1 cellular context compared by ENCODE assay signal in the genomic region with DNA sequence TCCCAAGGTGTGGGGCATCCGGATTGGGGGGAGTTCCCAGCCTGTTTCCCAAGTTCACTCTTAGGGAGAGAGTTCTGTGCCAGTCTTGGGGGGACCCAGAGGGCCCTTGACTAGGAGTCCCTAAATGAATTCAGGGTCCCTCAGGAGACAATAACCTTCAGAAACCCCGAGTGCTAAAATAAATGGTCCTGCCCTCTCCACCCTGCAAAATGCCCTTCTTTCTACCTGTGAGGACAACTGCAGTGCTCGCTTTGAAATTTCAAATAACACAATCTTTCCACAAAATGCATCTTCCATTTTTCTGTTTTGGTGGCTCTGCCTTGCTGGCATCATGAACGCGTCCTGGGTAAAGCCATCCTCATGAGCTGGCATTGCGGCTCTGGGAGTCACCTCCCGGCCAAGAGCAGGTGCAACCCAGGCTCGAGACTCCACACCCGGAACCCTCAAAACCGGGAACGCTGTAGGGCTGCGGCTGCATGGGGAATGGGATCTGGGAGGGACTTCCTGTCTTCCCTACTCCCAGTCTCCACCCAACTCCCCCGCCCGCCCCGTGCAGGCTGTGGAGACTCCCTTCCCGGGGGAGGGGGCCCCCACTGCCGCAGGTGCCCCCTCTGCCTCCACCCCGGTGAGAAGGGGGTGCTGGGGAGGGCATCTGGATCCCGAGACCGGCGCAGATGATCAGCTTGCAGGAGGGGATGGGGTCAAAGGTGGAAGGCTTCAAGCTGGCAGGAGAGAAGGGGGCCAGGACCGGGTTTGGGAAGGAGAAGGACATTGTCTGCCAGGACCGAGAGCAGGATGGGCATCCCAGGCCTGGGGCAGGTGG.
TF ChIP-seq lines count a peak whose summit lies in the region.

Gene ZNF205 (plus strand): TSS at position 529 of the 823 bp plus-strand sequence. CDS start 845 bp downstream, outside the sequence.

TF ChIP-seq in HepG2, 621 proteins besides CTCF, POLR2A, EP300 and RAD21 (continued from another document):
- TF ChIP-seq, protein P1, sequence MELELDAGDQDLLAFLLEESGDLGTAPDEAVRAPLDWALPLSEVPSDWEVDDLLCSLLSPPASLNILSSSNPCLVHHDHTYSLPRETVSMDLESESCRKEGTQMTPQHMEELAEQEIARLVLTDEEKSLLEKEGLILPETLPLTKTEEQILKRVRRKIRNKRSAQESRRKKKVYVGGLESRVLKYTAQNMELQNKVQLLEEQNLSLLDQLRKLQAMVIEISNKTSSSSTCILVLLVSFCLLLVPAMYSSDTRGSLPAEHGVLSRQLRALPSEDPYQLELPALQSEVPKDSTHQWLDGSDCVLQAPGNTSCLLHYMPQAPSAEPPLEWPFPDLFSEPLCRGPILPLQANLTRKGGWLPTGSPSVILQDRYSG (CRISPR knock-in tag; IDR thresholded peaks at IDR 0.05), result peak; percentile 25; the same call in 1 of the 2 replicates
- no peak for TF ChIP-seq HIC2 (CRISPR knock-in tag; IDR thresholded peaks at IDR 0.05; ENCODE audit: low read depth)
- TF ChIP-seq ZNF552 (CRISPR knock-in tag; IDR thresholded peaks at IDR 0.05; ENCODE audit: borderline replicate concordance), result no peak
- TF ChIP-seq, protein P2, sequence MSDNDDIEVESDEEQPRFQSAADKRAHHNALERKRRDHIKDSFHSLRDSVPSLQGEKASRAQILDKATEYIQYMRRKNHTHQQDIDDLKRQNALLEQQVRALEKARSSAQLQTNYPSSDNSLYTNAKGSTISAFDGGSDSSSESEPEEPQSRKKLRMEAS (IDR thresholded peaks at IDR 0.05), result peak; percentile 82; the same call in 1 of the 2 replicates
- no peak for TF ChIP-seq NFRKB (IDR thresholded peaks at IDR 0.05)
- TF ChIP-seq ZNF816 (CRISPR knock-in tag; IDR thresholded peaks at IDR 0.05; ENCODE audit: borderline replicate concordance), result 0 out of 2 replicates have a peak, but pooled peaks have one; percentile 43
- peak; percentile 74 for TF ChIP-seq GATAD2A (CRISPR knock-in tag; IDR thresholded peaks at IDR 0.05)
- no peak for TF ChIP-seq ZXDC (CRISPR knock-in tag; IDR thresholded peaks at IDR 0.05)
- peak; percentile 54; the same call in 1 of the 2 replicates for TF ChIP-seq HOXA5 (CRISPR knock-in tag; IDR thresholded peaks at IDR 0.05)
- peak; percentile 74; the same call in 1 of the 2 replicates for TF ChIP-seq MYC (CRISPR knock-in tag; IDR thresholded peaks at IDR 0.05; ENCODE audit: borderline replicate concordance)
- no peak for TF ChIP-seq ZNF17 (CRISPR knock-in tag; IDR thresholded peaks at IDR 0.05)
- TF ChIP-seq ZBTB14 (CRISPR knock-in tag; IDR thresholded peaks at IDR 0.05), result peak; percentile 93
- TF ChIP-seq NFE2L1 (CRISPR knock-in tag; IDR thresholded peaks at IDR 0.05; ENCODE audit: borderline replicate concordance), result no peak
- no peak for TF ChIP-seq ZNF749 (CRISPR knock-in tag; IDR thresholded peaks at IDR 0.05; ENCODE audit: borderline replicate concordance)
- TF ChIP-seq EEA1 (CRISPR knock-in tag; IDR thresholded peaks at IDR 0.05; ENCODE audit: borderline replicate concordance), result no peak
- no peak for TF ChIP-seq ZNF124 (CRISPR knock-in tag; IDR thresholded peaks at IDR 0.05)
- TF ChIP-seq CREM (IDR thresholded peaks at IDR 0.05), result peak; percentile 42; the same call in 1 of the 2 replicates
- TF ChIP-seq CREM (CRISPR knock-in tag; IDR thresholded peaks at IDR 0.05), result no peak
- no peak for TF ChIP-seq NCOA1 (CRISPR knock-in tag; IDR thresholded peaks at IDR 0.05)
- TF ChIP-seq ZNF292 (CRISPR knock-in tag; IDR thresholded peaks at IDR 0.05; ENCODE audit: borderline replicate concordance, low read depth), result peak; percentile 21; the same call in 1 of the 2 replicates
- no peak; the same call in 1 of the 2 replicates for TF ChIP-seq ZNF383 (CRISPR knock-in tag; IDR thresholded peaks at IDR 0.05; ENCODE audit: borderline replicate concordance)
- peak; percentile 52 for TF ChIP-seq IKZF4 (CRISPR knock-in tag; IDR thresholded peaks at IDR 0.05; ENCODE audit: borderline replicate concordance, low read depth, not compliant biosample characterization)
- no peak for TF ChIP-seq ZSCAN30 (CRISPR knock-in tag; IDR thresholded peaks at IDR 0.05)
- no peak for TF ChIP-seq ZNF558 (CRISPR knock-in tag; IDR thresholded peaks at IDR 0.05; ENCODE audit: borderline replicate concordance)
- TF ChIP-seq ZBTB33 (CRISPR knock-in tag; IDR thresholded peaks at IDR 0.05), result peak; percentile 56; the same call in 1 of the 2 replicates
- TF ChIP-seq, protein P3, sequence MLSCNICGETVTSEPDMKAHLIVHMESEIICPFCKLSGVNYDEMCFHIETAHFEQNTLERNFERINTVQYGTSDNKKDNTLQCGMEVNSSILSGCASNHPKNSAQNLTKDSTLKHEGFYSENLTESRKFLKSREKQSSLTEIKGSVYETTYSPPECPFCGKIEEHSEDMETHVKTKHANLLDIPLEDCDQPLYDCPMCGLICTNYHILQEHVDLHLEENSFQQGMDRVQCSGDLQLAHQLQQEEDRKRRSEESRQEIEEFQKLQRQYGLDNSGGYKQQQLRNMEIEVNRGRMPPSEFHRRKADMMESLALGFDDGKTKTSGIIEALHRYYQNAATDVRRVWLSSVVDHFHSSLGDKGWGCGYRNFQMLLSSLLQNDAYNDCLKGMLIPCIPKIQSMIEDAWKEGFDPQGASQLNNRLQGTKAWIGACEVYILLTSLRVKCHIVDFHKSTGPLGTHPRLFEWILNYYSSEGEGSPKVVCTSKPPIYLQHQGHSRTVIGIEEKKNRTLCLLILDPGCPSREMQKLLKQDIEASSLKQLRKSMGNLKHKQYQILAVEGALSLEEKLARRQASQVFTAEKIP (CRISPR knock-in tag; IDR thresholded peaks at IDR 0.05; ENCODE audit: borderline replicate concordance), result no peak
- no peak for TF ChIP-seq ZNF354B (CRISPR knock-in tag; IDR thresholded peaks at IDR 0.05)
- no peak for TF ChIP-seq RBAK (CRISPR knock-in tag; IDR thresholded peaks at IDR 0.05)
- TF ChIP-seq ZSCAN25 (CRISPR knock-in tag; IDR thresholded peaks at IDR 0.05), result no peak
- peak; percentile 65; the same call in 1 of the 2 replicates for TF ChIP-seq ZHX2 (IDR thresholded peaks at IDR 0.05; ENCODE audit: low read depth)
- TF ChIP-seq ZHX2 (CRISPR knock-in tag; IDR thresholded peaks at IDR 0.05; ENCODE audit: borderline replicate concordance), result no peak
- TF ChIP-seq MXI1 (IDR thresholded peaks at IDR 0.05; ENCODE audit: borderline replicate concordance, low read depth, low read length), result peak; percentile 60; the same call in 1 of the 3 replicates
- 0 out of 2 replicates have a peak, but pooled peaks have one; percentile 24 for TF ChIP-seq ZNF672 (CRISPR knock-in tag; IDR thresholded peaks at IDR 0.05)
- TF ChIP-seq PTBP1 (IDR thresholded peaks at IDR 0.05; ENCODE audit: low read depth, low read length, poor library complexity, severe bottlenecking), result no peak
- peak; percentile 77 for TF ChIP-seq HIVEP1 (CRISPR knock-in tag; IDR thresholded peaks at IDR 0.05)
